In the genomic region with DNA sequence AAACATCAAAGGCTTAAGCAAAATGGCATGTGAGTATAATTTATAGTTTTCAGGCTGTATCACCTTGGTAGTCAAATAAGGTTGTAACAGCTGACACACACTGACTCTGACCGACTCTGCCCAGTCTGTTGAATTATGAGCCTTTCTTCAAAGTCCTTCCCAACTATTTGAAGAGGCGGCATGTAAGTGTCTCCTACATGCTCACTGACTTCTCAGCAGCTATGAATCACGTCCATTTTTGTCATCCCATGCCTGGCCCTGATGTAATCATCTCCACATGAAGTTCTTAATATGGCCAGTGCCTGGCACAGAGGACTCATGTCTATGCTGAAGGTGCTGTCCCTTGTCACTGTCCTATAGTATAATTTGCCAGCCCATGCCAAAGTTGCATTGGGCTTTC, we compare ENCODE assay signal across 1 cellular context.
TF ChIP-seq lines count a peak whose summit lies in the region.

No MANE protein-coding gene starts in this region.

TF ChIP-seq in K562, 482 proteins besides CTCF, POLR2A, EP300 and RAD21 (continued from another document):
- TF ChIP-seq, protein P1, sequence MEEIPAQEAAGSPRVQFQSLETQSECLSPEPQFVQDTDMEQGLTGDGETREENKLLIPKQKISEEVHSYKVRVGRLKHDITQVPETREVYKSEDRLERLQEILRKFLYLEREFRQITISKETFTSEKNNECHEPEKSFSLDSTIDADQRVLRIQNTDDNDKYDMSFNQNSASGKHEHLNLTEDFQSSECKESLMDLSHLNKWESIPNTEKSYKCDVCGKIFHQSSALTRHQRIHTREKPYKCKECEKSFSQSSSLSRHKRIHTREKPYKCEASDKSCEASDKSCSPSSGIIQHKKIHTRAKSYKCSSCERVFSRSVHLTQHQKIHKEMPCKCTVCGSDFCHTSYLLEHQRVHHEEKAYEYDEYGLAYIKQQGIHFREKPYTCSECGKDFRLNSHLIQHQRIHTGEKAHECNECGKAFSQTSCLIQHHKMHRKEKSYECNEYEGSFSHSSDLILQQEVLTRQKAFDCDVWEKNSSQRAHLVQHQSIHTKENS (CRISPR knock-in tag; IDR thresholded peaks at IDR 0.05) = no peak
- TF ChIP-seq DPF2 (IDR thresholded peaks at IDR 0.05) = no peak
